ENCODE assay signal across 8 cellular contexts in the genomic region with DNA sequence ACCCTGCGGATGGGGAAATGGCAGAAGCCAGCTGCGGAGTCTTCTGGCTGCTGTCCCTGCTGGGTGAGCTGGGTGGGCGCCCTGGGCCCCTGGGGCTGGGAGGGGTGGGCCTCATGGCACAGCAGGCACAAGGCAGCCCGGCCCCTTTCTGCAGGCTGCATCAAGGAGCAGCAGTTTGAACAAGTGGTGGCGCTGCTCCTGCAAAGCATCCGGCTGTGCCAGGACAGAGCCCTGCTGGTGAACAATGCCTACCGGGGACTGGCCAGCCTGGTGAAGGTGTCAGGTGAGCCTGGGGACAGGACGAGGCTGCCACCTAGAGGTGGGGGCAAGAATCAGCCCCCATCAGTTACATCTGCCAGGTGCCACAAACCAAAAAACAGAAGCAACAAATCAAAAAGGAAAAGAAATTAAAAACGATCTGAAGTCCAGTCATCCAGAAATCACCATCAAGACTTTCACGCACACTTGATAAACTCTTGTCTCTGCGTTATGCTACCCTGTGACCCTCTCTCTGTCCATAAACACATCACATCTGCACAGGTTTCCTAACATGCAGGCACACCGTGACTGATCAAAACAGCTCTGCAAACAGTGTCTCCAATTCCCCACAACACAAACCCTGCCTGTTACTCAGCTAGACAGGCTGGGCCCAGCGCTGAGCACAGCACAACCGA. TPM values are rescaled to one million over a fixed set of nuclear protein-coding genes. Genes with fewer than 3 reads are reported as not detected.
DNase-seq lines count a peak whose midpoint lies in the region; ATAC-seq and TF ChIP-seq lines count a peak whose summit lies in the region.

No MANE protein-coding gene starts in this region.

- TF ChIP-seq RAD21 in neural cell (conservative IDR thresholded peaks at IDR 0.05), result no peak

- POLR2A ChIA-PET in WTC11 (lab: Charles Lee), result no interaction called here

- H4K20me1 ChIP-seq in neural cell (ENCODE audit: insufficient read depth), result no peaks in the 10 kb centered on the region

- H3K36me3 ChIP-seq in neural cell (ENCODE audit: insufficient read depth, low read length), result no peaks in the 10 kb centered on the region

- H3K9me3 ChIP-seq in neural cell (ENCODE audit: low read length), result no peaks in the 10 kb centered on the region

- TF ChIP-seq CTCF in AG10803 (conservative IDR thresholded peaks at IDR 0.05; ENCODE audit: low read length) (peak; percentile 60), WTC11 (IDR thresholded peaks at IDR 0.05) (peak; percentile 64), cardiac fibroblast (IDR thresholded peaks at IDR 0.05; ENCODE audit: low read depth, low read length) (peak; percentile 54), neural cell (IDR thresholded peaks at IDR 0.05; ENCODE audit: poor library complexity, severe bottlenecking) (peak; percentile 18)

- H3K27me3 Mint-ChIP-seq in WTC11 (ENCODE audit: low read depth), result no peaks in the 10 kb centered on the region

- H3K4me2 ChIP-seq in neural cell (ENCODE audit: low read length), result no peak overlapping the region

- H3F3A ChIP-seq in neural cell (ENCODE audit: insufficient read depth, low read length, poor library complexity, severe bottlenecking), result no peaks in the 10 kb centered on the region

- no peak overlapping the region for H3K4me3 Mint-ChIP-seq in WTC11

- H3K36me3 Mint-ChIP-seq in WTC11, result peaks cover 33% of the 10 kb centered on the region

- CTCF ChIA-PET in WTC11 (lab: Charles Lee), result interaction anchor here (1.0 to 1.7 kb wide), 2 partner anchors 8 to 27 kb away, joined by 5 to 9 read pairs; no protein-coding TSS in a partner anchor

- no peak overlapping the region for H3K9ac ChIP-seq in neural cell (ENCODE audit: low read length)

- H3K27ac ChIP-seq in neural cell (ENCODE audit: low read length), result no peak overlapping the region

- ATAC-seq in WTC11, result peak; percentile 80
- no peak for ATAC-seq in GM18868 (IDR thresholded peaks at IDR 0.05; ENCODE audit: unreplicated experiment)

- no peak overlapping the region for H2AFZ ChIP-seq in neural cell (ENCODE audit: low read depth, low read length)

- peak; percentile 20 for DNase-seq in AG10803 (ENCODE audit: low read depth)
- DNase-seq in HPDE6-E6E7 (ENCODE audit: extremely low spot score), result peak; percentile 63
- DNase-seq in WTC11 (ENCODE audit: low spot score), result peak; percentile 72
- DNase-seq in cardiac fibroblast (ENCODE audit: low read depth in 2 of 2), result peak; percentile 18 to 19
- DNase-seq in SKM-1 treated with dmso at 0.1 percent for 144 hours (lab: John Stamatoyannopoulos, UW; ENCODE audit: unreplicated experiment), result no peak
- no peak for DNase-seq in nucleus accumbens (lab: John Stamatoyannopoulos, UW)

- no peak for TF ChIP-seq EP300 in neural cell (conservative IDR thresholded peaks at IDR 0.05; ENCODE audit: poor library complexity, severe bottlenecking)

- H3K27ac Mint-ChIP-seq in WTC11, result 0 out of 2 replicates have a peak overlapping the region, but pooled peaks have one; percentile 60

- no peaks in the 10 kb centered on the region for H3K4me1 Mint-ChIP-seq in WTC11

- no peaks in the 10 kb centered on the region for H3K79me2 ChIP-seq in neural cell (replicated peaks; ENCODE audit: insufficient read depth, low read length)

- no peaks in the 10 kb centered on the region for H3K9me3 Mint-ChIP-seq in WTC11

- no peaks in the 10 kb centered on the region for H3K9me2 ChIP-seq in neural cell (ENCODE audit: insufficient read depth, low read length)

- H3K4me3 ChIP-seq in AG10803 (ENCODE audit: low read length) (no peak overlapping the region), cardiac fibroblast (replicated peaks in 1 of 2; ENCODE audit: low read depth in 2 of 2, low read length in 2 of 2) (no peak overlapping the region), neural cell (ENCODE audit: low read length) (no peak overlapping the region)

- no peaks in the 10 kb centered on the region for H3K27me3 ChIP-seq in neural cell (ENCODE audit: insufficient read depth, low read depth, low read length)

TF ChIP-seq in WTC11, 78 proteins besides CTCF, POLR2A, EP300 and RAD21 (continues in another document):
- TF ChIP-seq PRRX2 (CRISPR knock-in tag; IDR thresholded peaks at IDR 0.05), result peak; percentile 63
- TF ChIP-seq, protein P1, sequence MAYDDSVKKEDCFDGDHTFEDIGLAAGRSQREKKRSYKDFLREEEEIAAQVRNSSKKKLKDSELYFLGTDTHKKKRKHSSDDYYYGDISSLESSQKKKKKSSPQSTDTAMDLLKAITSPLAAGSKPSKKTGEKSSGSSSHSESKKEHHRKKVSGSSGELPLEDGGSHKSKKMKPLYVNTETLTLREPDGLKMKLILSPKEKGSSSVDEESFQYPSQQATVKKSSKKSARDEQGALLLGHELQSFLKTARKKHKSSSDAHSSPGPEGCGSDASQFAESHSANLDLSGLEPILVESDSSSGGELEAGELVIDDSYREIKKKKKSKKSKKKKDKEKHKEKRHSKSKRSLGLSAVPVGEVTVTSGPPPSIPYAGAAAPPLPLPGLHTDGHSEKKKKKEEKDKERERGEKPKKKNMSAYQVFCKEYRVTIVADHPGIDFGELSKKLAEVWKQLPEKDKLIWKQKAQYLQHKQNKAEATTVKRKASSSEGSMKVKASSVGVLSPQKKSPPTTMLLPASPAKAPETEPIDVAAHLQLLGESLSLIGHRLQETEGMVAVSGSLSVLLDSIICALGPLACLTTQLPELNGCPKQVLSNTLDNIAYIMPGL (CRISPR knock-in tag; IDR thresholded peaks at IDR 0.05), result 0 out of 2 replicates have a peak, but pooled peaks have one; percentile 53

TF ChIP-seq in neural cell, 6 proteins besides CTCF, POLR2A, EP300 and RAD21:
- TF ChIP-seq MXI1 (conservative IDR thresholded peaks at IDR 0.05; ENCODE audit: poor library complexity, severe bottlenecking), result no peak
- TF ChIP-seq TAF1 (IDR thresholded peaks at IDR 0.05; ENCODE audit: low read depth), result no peak
- TF ChIP-seq, protein P2, sequence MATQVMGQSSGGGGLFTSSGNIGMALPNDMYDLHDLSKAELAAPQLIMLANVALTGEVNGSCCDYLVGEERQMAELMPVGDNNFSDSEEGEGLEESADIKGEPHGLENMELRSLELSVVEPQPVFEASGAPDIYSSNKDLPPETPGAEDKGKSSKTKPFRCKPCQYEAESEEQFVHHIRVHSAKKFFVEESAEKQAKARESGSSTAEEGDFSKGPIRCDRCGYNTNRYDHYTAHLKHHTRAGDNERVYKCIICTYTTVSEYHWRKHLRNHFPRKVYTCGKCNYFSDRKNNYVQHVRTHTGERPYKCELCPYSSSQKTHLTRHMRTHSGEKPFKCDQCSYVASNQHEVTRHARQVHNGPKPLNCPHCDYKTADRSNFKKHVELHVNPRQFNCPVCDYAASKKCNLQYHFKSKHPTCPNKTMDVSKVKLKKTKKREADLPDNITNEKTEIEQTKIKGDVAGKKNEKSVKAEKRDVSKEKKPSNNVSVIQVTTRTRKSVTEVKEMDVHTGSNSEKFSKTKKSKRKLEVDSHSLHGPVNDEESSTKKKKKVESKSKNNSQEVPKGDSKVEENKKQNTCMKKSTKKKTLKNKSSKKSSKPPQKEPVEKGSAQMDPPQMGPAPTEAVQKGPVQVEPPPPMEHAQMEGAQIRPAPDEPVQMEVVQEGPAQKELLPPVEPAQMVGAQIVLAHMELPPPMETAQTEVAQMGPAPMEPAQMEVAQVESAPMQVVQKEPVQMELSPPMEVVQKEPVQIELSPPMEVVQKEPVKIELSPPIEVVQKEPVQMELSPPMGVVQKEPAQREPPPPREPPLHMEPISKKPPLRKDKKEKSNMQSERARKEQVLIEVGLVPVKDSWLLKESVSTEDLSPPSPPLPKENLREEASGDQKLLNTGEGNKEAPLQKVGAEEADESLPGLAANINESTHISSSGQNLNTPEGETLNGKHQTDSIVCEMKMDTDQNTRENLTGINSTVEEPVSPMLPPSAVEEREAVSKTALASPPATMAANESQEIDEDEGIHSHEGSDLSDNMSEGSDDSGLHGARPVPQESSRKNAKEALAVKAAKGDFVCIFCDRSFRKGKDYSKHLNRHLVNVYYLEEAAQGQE (IDR thresholded peaks at IDR 0.05; ENCODE audit: borderline replicate concordance), result no peak
- TF ChIP-seq EZH2 (IDR thresholded peaks at IDR 0.05; ENCODE audit: borderline replicate concordance, insufficient read depth, low read length, poor library complexity, severe bottlenecking), result no peak
- no peak for TF ChIP-seq SMC3 (conservative IDR thresholded peaks at IDR 0.05; ENCODE audit: poor library complexity)
- no peak for TF ChIP-seq POLR2AphosphoS5 (IDR thresholded peaks at IDR 0.05)

RNA-seq across cellular contexts. Expression of a gene that starts 13.9 kb away (rescaled TPM):
- total RNA-seq in WTC11 (2021), result 33.0 to 38.6 TPM (median 36.3 TPM) in 3 replicates
- polyA plus RNA-seq in neural cell, result 15.0 and 16.1 TPM in 2 replicates
- polyA minus RNA-seq in neural cell, result 13.9 and 15.4 TPM in 2 replicates

RNA-seq across cellular contexts. Expression of a gene that starts 18.3 kb away (rescaled TPM):
- 12.0 to 16.4 TPM (median 15.9 TPM) in 3 replicates for total RNA-seq in WTC11 (2021)
- 13.5 and 24.8 TPM in 2 replicates for polyA plus RNA-seq in neural cell
- polyA minus RNA-seq in neural cell, result 4.4 and 6.6 TPM in 2 replicates

RNA-seq across cellular contexts. Expression of a gene that starts 27.7 kb away (rescaled TPM):
- total RNA-seq in WTC11 (2021), result 0.94 to 1.6 TPM (median 0.98 TPM) in 3 replicates
- polyA plus RNA-seq in neural cell, result 1.1 and 3.4 TPM in 2 replicates
- polyA minus RNA-seq in neural cell, result 0.49 TPM in 1 of 2 replicates, not detected in the other

RNA-seq across cellular contexts. Expression of a gene that starts 28.0 kb away (rescaled TPM):
- total RNA-seq in WTC11 (2021), result 171 to 173 TPM (median 173 TPM) in 3 replicates
- polyA plus RNA-seq in neural cell, result 65.2 and 78.3 TPM in 2 replicates
- 85.9 and 95.2 TPM in 2 replicates for polyA minus RNA-seq in neural cell

RNA-seq across cellular contexts. Expression of a gene that starts 47.6 kb away (rescaled TPM):
- 26.3 to 33.3 TPM (median 28.8 TPM) in 3 replicates for total RNA-seq in WTC11 (2021)
- 36.4 and 40.6 TPM in 2 replicates for polyA plus RNA-seq in neural cell
- polyA minus RNA-seq in neural cell, result 29.0 and 32.3 TPM in 2 replicates

Comparison
In these comparisons a context has a peak if more than half of its experiments do, and no peak if none do; other contexts are left out.
1. DNase-seq: peak in AG10803 (single experiment), HPDE6-E6E7 (single experiment), WTC11 (single experiment) and cardiac fibroblast (2 of 2); none in SKM-1 treated with dmso at 0.1 percent for 144 hours (single experiment) and nucleus accumbens (0 of 56).
2. Peak in every context shown above with its lines, with median percentiles within 50 percentile points of each other: CTCF ChIP-seq.